Comparison of ENCODE assay signal across 9 cellular contexts in genomic region chr11:123755344-123755743, GRCh38. TPM values are rescaled to one million over a fixed set of nuclear protein-coding genes. Genes with fewer than 3 reads are reported as not detected.
"Had no signal": no experiment of that assay in that cellular context is flagged by ENCODE, and none has a peak within 500 bp of the region (broad histone marks: within the 10 kb centered on the region; RNA-seq: fewer than 3 reads in every experiment).

No MANE protein-coding gene starts in this region.

- H3K36me3 ChIP-seq: HAP-1 had no signal

- H3K4me1 ChIP-seq: HAP-1 had no signal

- H3K27ac Mint-ChIP-seq: HFFc6 had no signal

- H3K4me3 ChIP-seq: GM23248, HAP-1 had no signal

- DNase-seq: GM23248, GOT3, H7, HFFc6, IMR-90 had no signal

- H3K4me3 Mint-ChIP-seq: HFFc6 had no signal

- H3K9ac ChIP-seq: GM23248 had no signal

- ATAC-seq: HCT116 had no signal

- H2AFZ ChIP-seq: GM23248 had no signal

- H3K9me3 ChIP-seq: HAP-1 had no signal

- H3K9me3 Mint-ChIP-seq: HFFc6 had no signal

RNA-seq across cellular contexts. Expression of gene OR6X1, which starts 1.0 kb away (rescaled TPM):
- total RNA-seq: GM23248, H4, H7, HFFc6, HT-29, IMR-90 had no signal

RNA-seq across cellular contexts. Expression of gene OR6M1, which starts 50.8 kb away (rescaled TPM):
- total RNA-seq: GM23248, H4, H7, HFFc6, HT-29, IMR-90 had no signal
